ENCODE assay signal across 9 cellular contexts in genomic region chr4:94293981-94294380, GRCh38. TPM values are rescaled to one million over a fixed set of nuclear protein-coding genes. Genes with fewer than 3 reads are reported as not detected.
"Had no signal": no experiment of that assay in that cellular context is flagged by ENCODE, and none has a peak within 500 bp of the region (broad histone marks: within the 10 kb centered on the region; RNA-seq: fewer than 3 reads in every experiment).

No MANE protein-coding gene starts in this region.

RNA-seq across cellular contexts. Expression of gene HPGDS, which starts 48.7 kb away (rescaled TPM):
- total RNA-seq: dermis microvascular lymphatic vessel endothelial cell, endodermal cell, endothelial cell of umbilical vein, epithelial cell of proximal tubule, fibroblast of lung, fibroblast of villous mesenchyme, foreskin keratinocyte, mammary epithelial cell, mononuclear cell had no signal
- polyA plus RNA-seq: endothelial cell of umbilical vein, fibroblast of lung, foreskin keratinocyte, mammary epithelial cell had no signal
